3 cellular contexts compared by ENCODE assay signal in genomic region chr4:185559251-185559912, GRCh38. TPM values are rescaled to one million over a fixed set of nuclear protein-coding genes. Genes with fewer than 3 reads are reported as not detected.
"Had no signal": no experiment of that assay in that cellular context is flagged by ENCODE, and none has a peak within 500 bp of the region (broad histone marks: within the 10 kb centered on the region; RNA-seq: fewer than 3 reads in every experiment).

No MANE protein-coding gene starts in this region.

RNA-seq across cellular contexts. Expression of gene PDLIM3, which starts 24.1 kb away (rescaled TPM):
- total RNA-seq: activated CD4-positive, alpha-beta T cell treated with anti-CD3 and anti-CD28 coated beads, Interleukin-2, amount 10 ng/mL, durations not matched to agents 7 days and 5 days; natural killer cell; T-helper 17 cell had no signal
